ENCODE assay signal across 9 cellular contexts in genomic region chr14:89128616-89129015, GRCh38.
"Had no signal": no experiment of that assay in that cellular context is flagged by ENCODE, and none has a peak within 500 bp of the region (broad histone marks: within the 10 kb centered on the region; RNA-seq: fewer than 3 reads in every experiment).

No MANE protein-coding gene starts in this region.

- H2AFZ ChIP-seq: GM23248 had no signal

- H3K27ac ChIP-seq: GM23248 had no signal

- FAIRE-seq: HTR-8/SVneo had no signal

- DNase-seq: GM23248, GOT3, H7, HFFc6, KG1 had no signal

- H3K36me3 ChIP-seq: HAP-1 had no signal

- H3K27ac Mint-ChIP-seq: HFFc6, IgD-negative memory B cell had no signal

- H3K4me3 ChIP-seq: GM23248, HAP-1 had no signal

- ATAC-seq: HCT116 had no signal

- H3K4me1 ChIP-seq: HAP-1 had no signal

- H3K4me3 Mint-ChIP-seq: HFFc6, IgD-negative memory B cell had no signal

- H3K36me3 Mint-ChIP-seq: IgD-negative memory B cell had no signal

- H3K4me1 Mint-ChIP-seq: IgD-negative memory B cell had no signal

- H3K9ac ChIP-seq: GM23248 had no signal

- H3K9me3 Mint-ChIP-seq: HFFc6, IgD-negative memory B cell had no signal

- H3K9me3 ChIP-seq: HAP-1 had no signal
